ENCODE assay signal across 1 cellular context in the genomic region with DNA sequence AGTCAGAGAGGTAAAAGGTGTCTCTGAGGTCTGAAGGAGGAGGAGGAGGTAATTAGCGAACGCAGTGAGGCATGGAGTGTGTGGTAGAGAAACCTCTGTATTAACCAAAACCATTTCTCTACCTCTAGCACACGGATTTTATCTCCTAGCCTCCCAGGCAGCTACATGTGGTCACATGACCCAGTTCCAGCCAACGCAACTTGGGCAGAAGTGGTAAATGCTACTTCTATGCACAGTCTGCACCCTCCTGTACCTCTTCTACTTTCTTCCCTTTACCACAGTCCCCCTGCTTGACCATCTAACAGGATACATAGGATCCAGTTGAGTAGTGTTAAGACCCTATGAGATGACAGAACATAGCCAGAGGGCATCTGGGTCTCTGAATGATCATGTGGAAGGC.
TF ChIP-seq lines count a peak whose summit lies in the region.

No MANE protein-coding gene starts in this region.

TF ChIP-seq in K562, 482 proteins besides CTCF, POLR2A, EP300 and RAD21 (continued from another document):
- TF ChIP-seq, protein P1, sequence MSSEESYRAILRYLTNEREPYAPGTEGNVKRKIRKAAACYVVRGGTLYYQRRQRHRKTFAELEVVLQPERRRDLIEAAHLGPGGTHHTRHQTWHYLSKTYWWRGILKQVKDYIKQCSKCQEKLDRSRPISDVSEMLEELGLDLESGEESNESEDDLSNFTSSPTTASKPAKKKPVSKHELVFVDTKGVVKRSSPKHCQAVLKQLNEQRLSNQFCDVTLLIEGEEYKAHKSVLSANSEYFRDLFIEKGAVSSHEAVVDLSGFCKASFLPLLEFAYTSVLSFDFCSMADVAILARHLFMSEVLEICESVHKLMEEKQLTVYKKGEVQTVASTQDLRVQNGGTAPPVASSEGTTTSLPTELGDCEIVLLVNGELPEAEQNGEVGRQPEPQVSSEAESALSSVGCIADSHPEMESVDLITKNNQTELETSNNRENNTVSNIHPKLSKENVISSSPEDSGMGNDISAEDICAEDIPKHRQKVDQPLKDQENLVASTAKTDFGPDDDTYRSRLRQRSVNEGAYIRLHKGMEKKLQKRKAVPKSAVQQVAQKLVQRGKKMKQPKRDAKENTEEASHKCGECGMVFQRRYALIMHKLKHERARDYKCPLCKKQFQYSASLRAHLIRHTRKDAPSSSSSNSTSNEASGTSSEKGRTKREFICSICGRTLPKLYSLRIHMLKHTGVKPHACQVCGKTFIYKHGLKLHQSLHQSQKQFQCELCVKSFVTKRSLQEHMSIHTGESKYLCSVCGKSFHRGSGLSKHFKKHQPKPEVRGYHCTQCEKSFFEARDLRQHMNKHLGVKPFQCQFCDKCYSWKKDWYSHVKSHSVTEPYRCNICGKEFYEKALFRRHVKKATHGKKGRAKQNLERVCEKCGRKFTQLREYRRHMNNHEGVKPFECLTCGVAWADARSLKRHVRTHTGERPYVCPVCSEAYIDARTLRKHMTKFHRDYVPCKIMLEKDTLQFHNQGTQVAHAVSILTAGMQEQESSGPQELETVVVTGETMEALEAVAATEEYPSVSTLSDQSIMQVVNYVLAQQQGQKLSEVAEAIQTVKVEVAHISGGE (CRISPR knock-in tag; IDR thresholded peaks at IDR 0.05), result no peak
